In genomic region chr11:92978226-92979111, GRCh38 we compare ENCODE assay signal across 1 cellular context.
TF ChIP-seq lines count a peak whose summit lies in the region.

No MANE protein-coding gene starts in this region.

TF ChIP-seq in IMR-90, 13 proteins besides CTCF, POLR2A, EP300 and RAD21:
- no peak for TF ChIP-seq CHD1 (IDR thresholded peaks at IDR 0.05; ENCODE audit: low read depth, low read length)
- TF ChIP-seq, protein P1, sequence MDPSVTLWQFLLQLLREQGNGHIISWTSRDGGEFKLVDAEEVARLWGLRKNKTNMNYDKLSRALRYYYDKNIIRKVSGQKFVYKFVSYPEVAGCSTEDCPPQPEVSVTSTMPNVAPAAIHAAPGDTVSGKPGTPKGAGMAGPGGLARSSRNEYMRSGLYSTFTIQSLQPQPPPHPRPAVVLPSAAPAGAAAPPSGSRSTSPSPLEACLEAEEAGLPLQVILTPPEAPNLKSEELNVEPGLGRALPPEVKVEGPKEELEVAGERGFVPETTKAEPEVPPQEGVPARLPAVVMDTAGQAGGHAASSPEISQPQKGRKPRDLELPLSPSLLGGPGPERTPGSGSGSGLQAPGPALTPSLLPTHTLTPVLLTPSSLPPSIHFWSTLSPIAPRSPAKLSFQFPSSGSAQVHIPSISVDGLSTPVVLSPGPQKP (IDR thresholded peaks at IDR 0.05; ENCODE audit: borderline replicate concordance, low read depth, low read length) = no peak
- no peak for TF ChIP-seq MXI1 (IDR thresholded peaks at IDR 0.05; ENCODE audit: borderline replicate concordance, low read depth, low read length)
- TF ChIP-seq FOS (IDR thresholded peaks at IDR 0.05; ENCODE audit: low read depth, low read length) = no peak
- no peak for TF ChIP-seq NFE2L2 (IDR thresholded peaks at IDR 0.05; ENCODE audit: low read depth, low read length)
- no peak for TF ChIP-seq USF2 (IDR thresholded peaks at IDR 0.05; ENCODE audit: low read depth, low read length)
- TF ChIP-seq MAZ (IDR thresholded peaks at IDR 0.05; ENCODE audit: borderline replicate concordance, low read depth, low read length) = no peak
